13 cellular contexts compared by ENCODE assay signal in the genomic region with DNA sequence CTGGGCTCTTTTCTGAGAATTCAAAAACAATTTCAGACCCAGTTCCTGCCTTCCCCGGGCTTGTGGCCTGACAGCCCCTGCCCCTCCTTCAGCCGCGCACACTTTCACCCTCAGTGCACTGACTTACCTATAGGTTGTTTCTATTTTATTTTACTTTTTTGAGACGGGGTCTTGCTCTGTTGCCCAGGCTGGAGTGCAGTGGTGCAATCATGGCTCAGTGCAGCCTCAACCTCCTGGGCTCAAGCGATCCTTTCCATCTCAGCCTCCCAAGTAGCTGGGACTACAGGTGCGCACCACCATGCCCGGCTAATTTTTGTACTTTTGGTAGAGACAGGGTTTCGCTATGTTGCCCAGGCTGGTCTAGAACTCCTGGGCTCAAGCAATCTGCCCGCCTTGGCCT. TPM values are rescaled to one million over a fixed set of nuclear protein-coding genes. Genes with fewer than 3 reads are reported as not detected.
"Had no signal": no experiment of that assay in that cellular context is flagged by ENCODE, and none has a peak within 500 bp of the region (broad histone marks: within the 10 kb centered on the region; RNA-seq: fewer than 3 reads in every experiment).

No MANE protein-coding gene starts in this region.

RNA-seq across cellular contexts. Expression of a gene that starts 1.5 kb away (rescaled TPM):
- total RNA-seq: stomach, subcutaneous adipose tissue, suprapubic skin, temporal lobe, testis, thoracic aorta, thyroid gland, tibial nerve, transverse colon, upper lobe of left lung, ureter, vagina had no signal
- polyA plus RNA-seq: stomach, urinary bladder had no signal
